In genomic region chr21:36155603-36156338, GRCh38 we compare ENCODE assay signal across 8 cellular contexts. TPM values are rescaled to one million over a fixed set of nuclear protein-coding genes. Genes with fewer than 3 reads are reported as not detected.
DNase-seq lines count a peak whose midpoint lies in the region; ATAC-seq and TF ChIP-seq lines count a peak whose summit lies in the region.

No MANE protein-coding gene starts in this region.

- H3K4me3 ChIP-seq in CD4-positive, CD25-positive, alpha-beta regulatory T cell (ENCODE audit: low read depth, low read length): peak overlapping the region; percentile 22
- H3K4me3 ChIP-seq in hepatocyte: peak overlapping the region; percentile 5
- H3K4me3 ChIP-seq in skeletal muscle tissue (ENCODE audit: low read length in 3 of 3): peak overlapping the region; percentile 79 to 93 (median 87)

- H3K27ac Mint-ChIP-seq in CD4-positive, CD25-positive, alpha-beta regulatory T cell: peak overlapping the region; percentile 23 to 73 (median 52)
- no peak overlapping the region for H3K27ac Mint-ChIP-seq in WTC11

- H4K20me1 ChIP-seq in hepatocyte (ENCODE audit: insufficient read depth, poor library complexity, severe bottlenecking): no peaks in the 10 kb centered on the region

- peaks cover 28% of the 10 kb centered on the region for H3K79me2 ChIP-seq in hepatocyte

- H3K9me3 Mint-ChIP-seq in CD4-positive, CD25-positive, alpha-beta regulatory T cell: no peaks in the 10 kb centered on the region
- H3K9me3 Mint-ChIP-seq in WTC11: peaks cover 5% of the 10 kb centered on the region; the same call in 1 of the 2 replicates

- H2AFZ ChIP-seq in hepatocyte: peak overlapping the region; percentile 26

- peak in 1 of 3 donors; percentile 8 for DNase-seq in CD4-positive, CD25-positive, alpha-beta regulatory T cell
- DNase-seq in WTC11 (ENCODE audit: low spot score) (peak; percentile 25), hepatocyte (ENCODE audit: low spot score) (peak; percentile 85), NOMO-1 (lab: John Stamatoyannopoulos, UW; ENCODE audit: unreplicated experiment in 2 of 2) (no peak), activated gamma-delta T cell treated with Interleukin-2 at 50 U/mL for 16 hours (no peak), epidermal melanocyte (ENCODE audit: insufficient read length, low spot score) (no peak)

- POLR2A ChIA-PET in WTC11 (lab: Charles Lee): interaction anchor here (0.5 to 1.7 kb wide), 4 partner anchors 20 to 164 kb away, joined by 3 to 9 read pairs (median 6); partner anchors contain the start of gene MORC3

- H3K9ac ChIP-seq in skeletal muscle tissue (ENCODE audit: low read depth in 1 of 3, low read length in 3 of 3): peak overlapping the region; percentile 82 to 93 (median 90)

- H3K4me1 ChIP-seq in CD4-positive, CD25-positive, alpha-beta regulatory T cell (ENCODE audit: control insufficient read depth, insufficient read depth, low read length, poor library complexity, severe bottlenecking): peaks cover 25% of the 10 kb centered on the region
- H3K4me1 ChIP-seq in hepatocyte (ENCODE audit: insufficient read depth) (peaks cover 7% of the 10 kb centered on the region), skeletal muscle tissue (ENCODE audit: control insufficient read depth in 3 of 3, insufficient read depth in 3 of 3, low read length in 3 of 3) (peaks cover 8 to 17% (median 13%) of the 10 kb centered on the region in 3 donors)

- peak overlapping the region; percentile 84 to 99 (median 89) for H3K4me3 Mint-ChIP-seq in CD4-positive, CD25-positive, alpha-beta regulatory T cell
- H3K4me3 Mint-ChIP-seq in WTC11: peak overlapping the region; percentile 73

- CTCF ChIA-PET in WTC11 (lab: Charles Lee): interaction anchor here (0.7 to 1.9 kb wide), 6 partner anchors 11 to 175 kb away, joined by 3 to 19 read pairs (median 4); partner anchors contain the start of gene MORC3

- TF ChIP-seq CTCF in WTC11 (IDR thresholded peaks at IDR 0.05) (no peak), hepatocyte (IDR thresholded peaks at IDR 0.05; ENCODE audit: poor library complexity) (no peak)

- peak overlapping the region; percentile 65 for H3K27ac ChIP-seq in CD4-positive, CD25-positive, alpha-beta regulatory T cell (ENCODE audit: insufficient read depth, low read length, poor library complexity, severe bottlenecking)
- H3K27ac ChIP-seq in hepatocyte (peak overlapping the region; percentile 91), skeletal muscle tissue (ENCODE audit: low read depth, low read length) (peak overlapping the region; percentile 76)

- H3K36me3 ChIP-seq in CD4-positive, CD25-positive, alpha-beta regulatory T cell (ENCODE audit: control insufficient read depth, insufficient read depth, low read length): peaks cover 2% of the 10 kb centered on the region
- H3K36me3 ChIP-seq in hepatocyte (replicated peaks; ENCODE audit: insufficient read depth, low read depth): no peaks in the 10 kb centered on the region
- no peaks in the 10 kb centered on the region for H3K36me3 ChIP-seq in skeletal muscle tissue (ENCODE audit: control insufficient read depth in 3 of 3, insufficient read depth in 3 of 3, low read length in 3 of 3)

- peak overlapping the region; percentile 83 for H3K4me2 ChIP-seq in hepatocyte

- no peak for ATAC-seq in CD4-positive, CD25-positive, alpha-beta regulatory T cell (ENCODE audit: low read depth in 2 of 2)
- ATAC-seq in HG02870 (IDR thresholded peaks at IDR 0.05; ENCODE audit: unreplicated experiment) (peak; percentile 0), WTC11 (no peak)

- no peaks in the 10 kb centered on the region for H3K9me3 ChIP-seq in CD4-positive, CD25-positive, alpha-beta regulatory T cell (ENCODE audit: control insufficient read depth in 2 of 2, low read length in 2 of 2)
- H3K9me3 ChIP-seq in hepatocyte (ENCODE audit: low read depth) (no peaks in the 10 kb centered on the region), skeletal muscle tissue (ENCODE audit: control insufficient read depth in 3 of 3, low read length in 3 of 3) (peaks cover 0 to 5% (median 0%) of the 10 kb centered on the region in 3 donors)

- 6% methylated on average over 43 of the region's 53 CpGs for WGBS in hepatocyte (ENCODE audit: low lambda C conversion rate, missing lambda C conversion rate)

- no peaks in the 10 kb centered on the region for H3K9me2 ChIP-seq in hepatocyte (replicated peaks; ENCODE audit: insufficient read depth)

- H3K27me3 ChIP-seq in CD4-positive, CD25-positive, alpha-beta regulatory T cell (ENCODE audit: control insufficient read depth, insufficient read depth, low read length): no peaks in the 10 kb centered on the region
- no peaks in the 10 kb centered on the region for H3K27me3 ChIP-seq in hepatocyte
- no peaks in the 10 kb centered on the region for H3K27me3 ChIP-seq in skeletal muscle tissue (ENCODE audit: control insufficient read depth in 3 of 3, insufficient read depth in 3 of 3, low read length in 3 of 3)

- H3K4me1 Mint-ChIP-seq in CD4-positive, CD25-positive, alpha-beta regulatory T cell: peaks cover 13 to 41% (median 28%) of the 10 kb centered on the region in 4 donors
- peaks cover 15% of the 10 kb centered on the region for H3K4me1 Mint-ChIP-seq in WTC11

- H3K36me3 Mint-ChIP-seq in CD4-positive, CD25-positive, alpha-beta regulatory T cell: peaks cover 10% of the 10 kb centered on the region
- H3K36me3 Mint-ChIP-seq in WTC11: no peaks in the 10 kb centered on the region

- H3K27me3 Mint-ChIP-seq in CD4-positive, CD25-positive, alpha-beta regulatory T cell: peaks cover 6% of the 10 kb centered on the region
- peaks cover 38% of the 10 kb centered on the region for H3K27me3 Mint-ChIP-seq in WTC11 (ENCODE audit: low read depth)

TF ChIP-seq in WTC11, 78 proteins besides CTCF, POLR2A, EP300 and RAD21:
- TF ChIP-seq PRRX2 (CRISPR knock-in tag; IDR thresholded peaks at IDR 0.05) (no peak), E2F5 (CRISPR knock-in tag; IDR thresholded peaks at IDR 0.05) (peak; percentile 59; the same call in 1 of the 2 replicates), MYBL2 (CRISPR knock-in tag; IDR thresholded peaks at IDR 0.05) (peak; percentile 63; the same call in 1 of the 2 replicates), MLX (CRISPR knock-in tag; IDR thresholded peaks at IDR 0.05) (no peak), MAX (CRISPR knock-in tag; IDR thresholded peaks at IDR 0.05) (peak; percentile 44; the same call in 1 of the 2 replicates), FOXP4 (CRISPR knock-in tag; IDR thresholded peaks at IDR 0.05) (0 out of 2 replicates have a peak, but pooled peaks have one; percentile 15), E2F4 (CRISPR knock-in tag; IDR thresholded peaks at IDR 0.05; ENCODE audit: borderline replicate concordance, low read depth) (0 out of 2 replicates have a peak, but pooled peaks have one; percentile 43), FOXP1 (CRISPR knock-in tag; IDR thresholded peaks at IDR 0.05; ENCODE audit: borderline replicate concordance) (peak; percentile 60; the same call in 1 of the 2 replicates)

RNA-seq across cellular contexts. Expression of gene DOP1B, which starts 0.9 kb away (rescaled TPM):
- total RNA-seq in CD4-positive, CD25-positive, alpha-beta regulatory T cell: 34.6 TPM
- polyA plus RNA-seq in CD4-positive, CD25-positive, alpha-beta regulatory T cell: 1 to 10 TPM; 3.5 to 9.1 (median 6.3) TPM
- total RNA-seq in WTC11 (2021) (8.3 to 11.4 TPM (median 9.1 TPM) in 3 replicates), hepatocyte (9.1 and 17.7 TPM in 2 replicates), skeletal muscle tissue (6.8 TPM)
- 6.6 and 7.1 TPM in 2 replicates for polyA plus RNA-seq in hepatocyte

RNA-seq across cellular contexts. Expression of gene CBR3, which starts 20.9 kb away (rescaled TPM):
- 1.8 TPM for total RNA-seq in CD4-positive, CD25-positive, alpha-beta regulatory T cell
- polyA plus RNA-seq in CD4-positive, CD25-positive, alpha-beta regulatory T cell: 10 to 100 TPM in 3 of 4 donors, 1 to 10 TPM in 1; 4.7 to 13.2 (median 10.8) TPM
- total RNA-seq in WTC11 (2021): 4.2 to 12.9 TPM (median 5.2 TPM) in 3 replicates
- total RNA-seq in hepatocyte: 0.12 and 1.7 TPM in 2 replicates
- polyA plus RNA-seq in hepatocyte: 0.22 and 0.56 TPM in 2 replicates
- 1.6 TPM for total RNA-seq in skeletal muscle tissue

Comparison
In these comparisons a context has a peak if more than half of its experiments do, and no peak if none do; other contexts are left out.
1. DNase-seq: peak in WTC11 (single experiment) and hepatocyte (single experiment); none in NOMO-1 (0 of 2), activated gamma-delta T cell treated with Interleukin-2 at 50 U/mL for 16 hours (single experiment) and epidermal melanocyte (single experiment).
2. H3K4me3 ChIP-seq: peak in every context shown above with its lines; median percentile 87 in skeletal muscle tissue; 22 in CD4-positive, CD25-positive, alpha-beta regulatory T cell; 5 in hepatocyte.
3. Peak in every context shown above with its lines, with median percentiles within 50 percentile points of each other: H3K27ac ChIP-seq.